ENCODE assay signal across 1 cellular context in genomic region chr10:78770167-78771090, GRCh38.
A peak's percentile ranks its signal among the peaks of the same experiment; 100 is the strongest.
TF ChIP-seq lines count a peak whose summit lies in the region.

No MANE protein-coding gene starts in this region.

TF ChIP-seq in H1, 55 proteins besides CTCF, POLR2A, EP300 and RAD21:
- TF ChIP-seq SUZ12 (IDR thresholded peaks at IDR 0.05; ENCODE audit: low read length) (no peak), SRF (IDR thresholded peaks at IDR 0.05; ENCODE audit: low read depth, low read length) (peak; percentile 53; the same call in 1 of the 2 replicates)
